18 cellular contexts compared by ENCODE assay signal in the genomic region with DNA sequence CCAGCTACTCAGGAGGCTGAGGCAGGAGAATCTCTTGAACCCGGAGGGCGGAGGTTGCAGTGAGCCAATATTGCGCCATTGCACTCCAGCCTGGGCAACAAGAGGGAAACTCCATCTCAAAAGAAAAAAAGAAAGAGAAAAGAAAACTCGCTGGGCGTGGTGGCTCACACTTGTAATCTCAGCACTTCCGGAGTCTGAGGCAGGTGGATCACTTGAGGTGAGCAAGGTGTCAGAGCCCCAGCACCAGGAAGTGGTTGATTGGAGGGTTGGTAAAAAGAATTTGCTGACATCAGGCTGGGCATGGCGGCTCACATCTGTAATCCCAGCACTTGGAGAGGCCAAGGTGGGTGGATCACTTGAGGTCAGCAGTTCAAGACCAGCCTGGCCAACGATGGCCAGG. TPM values are rescaled to one million over a fixed set of nuclear protein-coding genes. Genes with fewer than 3 reads are reported as not detected.
DNase-seq lines count a peak whose midpoint lies in the region; ATAC-seq and TF ChIP-seq lines count a peak whose summit lies in the region.
"Not testable (repeated sequence)": the region's sequence is repeated elsewhere in the genome, so short reads cannot be mapped to it uniquely, and the experiment has no call there.
"Had no signal": no experiment of that assay in that cellular context is flagged by ENCODE, and none has a peak within 500 bp of the region (broad histone marks: within the 10 kb centered on the region; RNA-seq: fewer than 3 reads in every experiment).

No MANE protein-coding gene starts in this region.

- peaks cover 17% of the 10 kb centered on the region for H3K27me3 Mint-ChIP-seq in Calu3 (ENCODE audit: unreplicated experiment)
- not testable (repeated sequence) for H3K27me3 Mint-ChIP-seq in activated CD4-positive, alpha-beta memory T cell treated with anti-CD3 and anti-CD28 coated beads for 36 hours; effector memory CD8-positive, alpha-beta T cell; natural killer cell (ENCODE audit: low read depth in 2 of 2)

- not testable (repeated sequence) for BruUV-seq in Calu3 (replicated peaks; lab: Mats Ljungman, UMichigan)

- CTCF ChIA-PET in Calu3 (lab: Charles Lee); activated CD4-positive, alpha-beta memory T cell treated with anti-CD3 and anti-CD28 coated beads for 36 hours (lab: Charles Lee): not testable (repeated sequence)

- peak; percentile 33 for DNase-seq in Calu3
- DNase-seq in T-helper 2 cell, result peak in 3 of 5 experiments; percentile 43 to 81 (median 69)
- DNase-seq in activated CD4-positive, alpha-beta memory T cell treated with anti-CD3 and anti-CD28 coated beads for 36 hours, result peak; percentile 59
- peak; percentile 46 for DNase-seq in activated T-helper 1 cell treated with Interleukin-2 at 50 U/mL for 16 hours (ENCODE audit: low read depth)
- peak; percentile 22 for DNase-seq in activated naive CD4-positive, alpha-beta T cell treated with anti-CD3 and anti-CD28 coated beads, Interleukin-2, amount 50 U/mL, for 16 hours
- DNase-seq in effector memory CD8-positive, alpha-beta T cell, result peak; percentile 52 to 62 (median 60)
- DNase-seq in natural killer cell, result not testable (repeated sequence)
- peak; percentile 35 for DNase-seq in stimulated activated naive CD4-positive, alpha-beta T cell treated with Interleukin-2 at 50 U/mL for 16 hours (lab: John Stamatoyannopoulos, UW)

- not testable (repeated sequence) for H3K36me3 Mint-ChIP-seq in Calu3 (ENCODE audit: insufficient read depth, unreplicated experiment); activated CD4-positive, alpha-beta memory T cell treated with anti-CD3 and anti-CD28 coated beads for 36 hours; effector memory CD8-positive, alpha-beta T cell (ENCODE audit: insufficient read depth); natural killer cell

- H3K4me1 Mint-ChIP-seq in Calu3 (ENCODE audit: low read depth, unreplicated experiment); natural killer cell: not testable (repeated sequence)
- H3K4me1 Mint-ChIP-seq in activated CD4-positive, alpha-beta memory T cell treated with anti-CD3 and anti-CD28 coated beads for 36 hours (ENCODE audit: low read depth), result peaks cover 14% of the 10 kb centered on the region
- peaks cover 15 to 16% of the 10 kb centered on the region in 2 donors for H3K4me1 Mint-ChIP-seq in effector memory CD8-positive, alpha-beta T cell (ENCODE audit: low read depth in 2 of 2)

- not testable (repeated sequence) for H3K4me3 Mint-ChIP-seq in Calu3 (ENCODE audit: low read depth, unreplicated experiment); activated CD4-positive, alpha-beta memory T cell treated with anti-CD3 and anti-CD28 coated beads for 36 hours; natural killer cell
- peak overlapping the region; percentile 46 to 67 for H3K4me3 Mint-ChIP-seq in effector memory CD8-positive, alpha-beta T cell

- POLR2A ChIA-PET in activated CD4-positive, alpha-beta memory T cell treated with anti-CD3 and anti-CD28 coated beads for 36 hours (lab: Charles Lee), result not testable (repeated sequence)

- H3K9me3 Mint-ChIP-seq in Calu3 (ENCODE audit: low read depth, unreplicated experiment); activated CD4-positive, alpha-beta memory T cell treated with anti-CD3 and anti-CD28 coated beads for 36 hours; effector memory CD8-positive, alpha-beta T cell; natural killer cell: not testable (repeated sequence)

- peak; percentile 97 for ATAC-seq in effector memory CD8-positive, alpha-beta T cell (replicated peaks)
- ATAC-seq in natural killer cell, result peak; percentile 55 to 62 (median 60)

- TF ChIP-seq CTCF in Calu3 (IDR thresholded peaks at IDR 0.05; ENCODE audit: unreplicated experiment); natural killer cell (IDR thresholded peaks at IDR 0.05): not testable (repeated sequence)

- H3K27ac Mint-ChIP-seq in Calu3 (ENCODE audit: unreplicated experiment); natural killer cell: not testable (repeated sequence)
- peak overlapping the region; percentile 38 for H3K27ac Mint-ChIP-seq in activated CD4-positive, alpha-beta memory T cell treated with anti-CD3 and anti-CD28 coated beads for 36 hours
- peak overlapping the region; percentile 90 to 92 for H3K27ac Mint-ChIP-seq in effector memory CD8-positive, alpha-beta T cell

- intact Hi-C loops in Calu3 (cut with micrococcal nuclease; ENCODE audit: unreplicated experiment), result loop anchor here (10.0 kb wide), 2 partner anchors 466 to 576 kb away; no protein-coding TSS in a partner anchor
- intact Hi-C loops in activated CD4-positive, alpha-beta memory T cell treated with anti-CD3 and anti-CD28 coated beads for 36 hours (cut with micrococcal nuclease), result loop anchor here (10.0 kb wide), 1 partner anchor 146 kb away; a partner anchor contains a TSS
- intact Hi-C loops in natural killer cell (cut with micrococcal nuclease), result not testable (repeated sequence)

RNA-seq across cellular contexts. Expression of a gene that starts 22.1 kb away (rescaled TPM):
- not detected in 2 replicates for total RNA-seq in Calu3 (2022)
- total RNA-seq in activated CD4-positive, alpha-beta memory T cell treated with anti-CD3 and anti-CD28 coated beads for 36 hours, result not detected
- under 1 TPM in 2 of 3 donors, not detected in 1; 0.57 to 0.82 TPM for total RNA-seq in natural killer cell
- total RNA-seq: A673, ascending aorta, cardiac septum, fibroblast of lung, G401, gastroesophageal sphincter, hepatocyte, IMR-90, OCI-LY7, posterior vena cava had no signal

RNA-seq across cellular contexts. Expression of a gene that starts 40.0 kb away (rescaled TPM):
- 138 and 144 TPM in 2 replicates for total RNA-seq in Calu3 (2022)
- 100 to 1,000 TPM in 1 of 2 experiments, 10 to 100 TPM in 1; 96.2 to 110 TPM for total RNA-seq in activated CD4-positive, alpha-beta memory T cell treated with anti-CD3 and anti-CD28 coated beads for 36 hours
- 100 to 1,000 TPM in 2 of 3 donors, 10 to 100 TPM in 1; 81.4 to 114 (median 112) TPM for total RNA-seq in natural killer cell
